Comparison of ENCODE assay signal across 11 cellular contexts in genomic region chr7:27099224-27099838, GRCh38. TPM values are rescaled to one million over a fixed set of nuclear protein-coding genes. Genes with fewer than 3 reads are reported as not detected.
A peak's percentile ranks its signal among the peaks of the same experiment; 100 is the strongest.
DNase-seq lines count a peak whose midpoint lies in the region; ATAC-seq and TF ChIP-seq lines count a peak whose summit lies in the region.
"Had no signal": no experiment of that assay in that cellular context is flagged by ENCODE, and none has a peak within 500 bp of the region (broad histone marks: within the 10 kb centered on the region; RNA-seq: fewer than 3 reads in every experiment).

No MANE protein-coding gene starts in this region.

- H3K4me1 Mint-ChIP-seq in progenitor cell of endocrine pancreas (ENCODE audit: low read depth), result peaks cover 59% of the 10 kb centered on the region
- peaks cover 22 to 61% (median 42%) of the 10 kb centered on the region in 4 donors for H3K4me1 Mint-ChIP-seq in CD4-positive, alpha-beta memory T cell

- H3K27me3 Mint-ChIP-seq in progenitor cell of endocrine pancreas, result no peaks in the 10 kb centered on the region
- peaks cover 39 to 61% of the 10 kb centered on the region in 2 donors for H3K27me3 Mint-ChIP-seq in CD4-positive, alpha-beta memory T cell

- peak overlapping the region; percentile 92 for H3K27ac Mint-ChIP-seq in progenitor cell of endocrine pancreas
- no peak overlapping the region for H3K27ac Mint-ChIP-seq in CD4-positive, alpha-beta memory T cell

- peak overlapping the region; percentile 96 for H3K4me3 ChIP-seq in epithelial cell of proximal tubule (ENCODE audit: low read depth, low read length)
- H3K4me3 ChIP-seq in CD4-positive, alpha-beta memory T cell (ENCODE audit: low read length in 2 of 2), result no peak overlapping the region
- H3K4me3 ChIP-seq: HAP-1 had no signal

- peaks cover 20% of the 10 kb centered on the region for H3K36me3 Mint-ChIP-seq in progenitor cell of endocrine pancreas (ENCODE audit: insufficient read depth)
- peaks cover 18 to 33% of the 10 kb centered on the region in 2 donors for H3K36me3 Mint-ChIP-seq in CD4-positive, alpha-beta memory T cell

- H3K9me3 ChIP-seq in CD4-positive, alpha-beta memory T cell (ENCODE audit: control insufficient read depth in 1 of 2, low read length in 2 of 2), result no peaks in the 10 kb centered on the region
- H3K9me3 ChIP-seq: HAP-1 had no signal

- no peaks in the 10 kb centered on the region for H3K36me3 ChIP-seq in CD4-positive, alpha-beta memory T cell (ENCODE audit: insufficient read depth, low read length)

- intact Hi-C loops in CD4-positive, alpha-beta memory T cell (cut with micrococcal nuclease), result loop anchor here (5.0 kb wide), 1 partner anchor 63 kb away; no protein-coding TSS in a partner anchor

- peaks cover 30% of the 10 kb centered on the region for H3K27me3 ChIP-seq in CD4-positive, alpha-beta memory T cell (ENCODE audit: insufficient read depth, low read length)

- no peak for TF ChIP-seq CTCF in epithelial cell of proximal tubule (conservative IDR thresholded peaks at IDR 0.05; ENCODE audit: low read depth, low read length)
- TF ChIP-seq CTCF in progenitor cell of endocrine pancreas (IDR thresholded peaks at IDR 0.05; ENCODE audit: unreplicated experiment), result no peak

- peaks cover 31% of the 10 kb centered on the region for H3K4me1 ChIP-seq in CD4-positive, alpha-beta memory T cell (ENCODE audit: insufficient read depth, low read length)

- H3K4me3 Mint-ChIP-seq in progenitor cell of endocrine pancreas (ENCODE audit: low read depth), result peak overlapping the region; percentile 94
- peak overlapping the region in 1 of 8 donors; percentile 26 for H3K4me3 Mint-ChIP-seq in CD4-positive, alpha-beta memory T cell

- no peaks in the 10 kb centered on the region for H3K9me3 Mint-ChIP-seq in progenitor cell of endocrine pancreas (ENCODE audit: low read depth)
- peaks cover 0 to 7% (median 0%) of the 10 kb centered on the region in 8 donors for H3K9me3 Mint-ChIP-seq in CD4-positive, alpha-beta memory T cell

- POLR2A ChIA-PET in CD4-positive, alpha-beta memory T cell (lab: Charles Lee; ENCODE audit: partially characterized antibody), result interaction anchor here (0.6 kb wide), 1 partner anchor 9 kb away, joined by 3 read pairs; no protein-coding TSS in a partner anchor

- DNase-seq in HuH-7 (ENCODE audit: low spot score) (peak; percentile 64), epithelial cell of proximal tubule (ENCODE audit: low read depth) (no peak), progenitor cell of endocrine pancreas (ENCODE audit: low spot score, unreplicated experiment) (no peak), superior temporal gyrus (ENCODE audit: extremely low spot score) (no peak)
- DNase-seq in CD4-positive, alpha-beta memory T cell, result no peak
- DNase-seq: activated T-cell treated with anti-CD3 and anti-CD28 coated beads for 4 hours; NCI-H2171 treated with DMSO at 0.1 percent for 48 hours; stimulated activated CD4-positive, alpha-beta T cell treated with anti-CD3 and anti-CD28 coated beads, Interleukin-1b, Interleukin-23, amount 100 ng/mL, for 48 hours had no signal

- no peak overlapping the region for H3K27ac ChIP-seq in CD4-positive, alpha-beta memory T cell (ENCODE audit: low read depth, low read length)

- CTCF ChIA-PET in CD4-positive, alpha-beta memory T cell (lab: Charles Lee; ENCODE audit: partially characterized antibody), result interaction anchor here (0.5 to 1.2 kb wide), 2 partner anchors 62 to 68 kb away, joined by 4 read pairs; no protein-coding TSS in a partner anchor

- no peak for ATAC-seq in GM21717 (IDR thresholded peaks at IDR 0.05; ENCODE audit: unreplicated experiment)

RNA-seq across cellular contexts. Expression of gene HOXA2, which starts 3.2 kb away (rescaled TPM):
- total RNA-seq in epithelial cell of proximal tubule (0.69 and 2.0 TPM in 2 replicates), progenitor cell of endocrine pancreas (17.9 and 18.6 TPM in 2 replicates)
- not detected for total RNA-seq in CD4-positive, alpha-beta memory T cell
- polyA plus RNA-seq in CD4-positive, alpha-beta memory T cell, result not detected
- total RNA-seq: HT1080 had no signal

RNA-seq across cellular contexts. Expression of gene HOXA1, which starts 3.5 kb away (rescaled TPM):
- total RNA-seq in epithelial cell of proximal tubule (5.7 and 7.1 TPM in 2 replicates), progenitor cell of endocrine pancreas (27.4 and 31.2 TPM in 2 replicates)
- under 1 TPM; 0.73 to 0.75 TPM for total RNA-seq in CD4-positive, alpha-beta memory T cell
- polyA plus RNA-seq in CD4-positive, alpha-beta memory T cell, result under 1 TPM; 0.49 to 0.68 TPM

RNA-seq across cellular contexts. Expression of gene HOXA4, which starts 31.2 kb away (rescaled TPM):
- 9.2 and 14.6 TPM in 2 replicates for total RNA-seq in epithelial cell of proximal tubule
- 13.7 TPM in 2 replicates for total RNA-seq in progenitor cell of endocrine pancreas
- under 1 TPM in 1 of 2 experiments, not detected in 1; 0.19 TPM for total RNA-seq in CD4-positive, alpha-beta memory T cell
- under 1 TPM in 1 of 2 donors, not detected in 1; 0.30 TPM for polyA plus RNA-seq in CD4-positive, alpha-beta memory T cell

RNA-seq across cellular contexts. Expression of gene HOXA5, which starts 44.1 kb away (rescaled TPM):
- 20.1 and 47.6 TPM in 2 replicates for total RNA-seq in epithelial cell of proximal tubule
- total RNA-seq in progenitor cell of endocrine pancreas, result 12.6 and 18.1 TPM in 2 replicates
- total RNA-seq in CD4-positive, alpha-beta memory T cell, result not detected
- polyA plus RNA-seq in CD4-positive, alpha-beta memory T cell, result not detected

RNA-seq across cellular contexts. Expression of gene HOXA6, which starts 48.2 kb away (rescaled TPM):
- total RNA-seq in epithelial cell of proximal tubule (5.7 and 11.8 TPM in 2 replicates), progenitor cell of endocrine pancreas (0.38 TPM in 1 of 2 replicates, not detected in the other)
- total RNA-seq in CD4-positive, alpha-beta memory T cell, result not detected
- polyA plus RNA-seq in CD4-positive, alpha-beta memory T cell, result not detected
